Comparison of ENCODE assay signal across 1 cellular context in the genomic region with DNA sequence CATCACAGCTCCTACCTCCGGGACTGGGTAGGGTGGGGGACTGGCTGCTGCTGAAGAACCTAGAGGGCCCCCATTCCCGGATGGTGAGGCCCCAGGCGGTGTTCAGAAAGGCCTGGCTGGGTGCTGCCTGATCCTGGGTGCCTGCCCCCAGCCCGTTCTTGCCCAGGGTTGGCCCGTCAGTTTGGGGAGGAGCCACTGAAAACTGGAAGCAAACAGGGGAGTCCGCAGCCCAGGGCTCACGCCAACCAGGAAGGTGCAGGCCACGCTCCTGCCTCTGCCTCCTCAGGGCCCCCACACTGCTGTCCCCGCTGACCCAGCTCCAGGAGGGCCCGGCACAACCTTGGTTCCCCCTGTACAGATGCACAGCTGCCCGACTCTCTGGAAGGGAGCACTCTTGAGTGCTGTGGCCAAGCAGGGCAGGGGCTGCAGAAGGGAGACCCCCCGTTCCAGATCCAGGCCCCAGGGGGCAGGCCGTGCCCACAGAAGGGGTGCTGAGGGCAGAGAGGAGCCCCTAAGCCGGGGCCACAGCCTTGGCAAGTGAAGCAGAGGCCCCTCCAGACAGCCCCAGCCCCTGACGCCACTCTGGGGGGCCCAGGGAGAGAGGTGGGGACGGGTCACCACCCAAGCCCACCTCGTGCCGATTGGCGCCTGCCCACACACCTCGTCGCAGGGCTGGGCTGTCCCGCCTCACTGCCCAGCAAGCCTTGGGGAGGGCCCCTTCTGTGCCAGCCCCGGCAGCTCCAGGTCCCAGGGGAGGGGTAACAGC.
A peak's percentile ranks its signal among the peaks of the same experiment; 100 is the strongest.
TF ChIP-seq lines count a peak whose summit lies in the region.

No MANE protein-coding gene starts in this region.

TF ChIP-seq in HepG2, 621 proteins besides CTCF, POLR2A, EP300 and RAD21 (continued from another document and continues in another):
- TF ChIP-seq, protein P1, sequence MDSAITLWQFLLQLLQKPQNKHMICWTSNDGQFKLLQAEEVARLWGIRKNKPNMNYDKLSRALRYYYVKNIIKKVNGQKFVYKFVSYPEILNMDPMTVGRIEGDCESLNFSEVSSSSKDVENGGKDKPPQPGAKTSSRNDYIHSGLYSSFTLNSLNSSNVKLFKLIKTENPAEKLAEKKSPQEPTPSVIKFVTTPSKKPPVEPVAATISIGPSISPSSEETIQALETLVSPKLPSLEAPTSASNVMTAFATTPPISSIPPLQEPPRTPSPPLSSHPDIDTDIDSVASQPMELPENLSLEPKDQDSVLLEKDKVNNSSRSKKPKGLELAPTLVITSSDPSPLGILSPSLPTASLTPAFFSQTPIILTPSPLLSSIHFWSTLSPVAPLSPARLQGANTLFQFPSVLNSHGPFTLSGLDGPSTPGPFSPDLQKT (CRISPR knock-in tag; IDR thresholded peaks at IDR 0.05; ENCODE audit: borderline replicate concordance): no peak
- TF ChIP-seq TAF1 (CRISPR knock-in tag; IDR thresholded peaks at IDR 0.05) (peak; percentile 65), KAT8 (CRISPR knock-in tag; IDR thresholded peaks at IDR 0.05) (0 out of 2 replicates have a peak, but pooled peaks have one; percentile 27), IRF2 (CRISPR knock-in tag; IDR thresholded peaks at IDR 0.05) (no peak), LCORL (IDR thresholded peaks at IDR 0.05) (no peak), LCORL (CRISPR knock-in tag; IDR thresholded peaks at IDR 0.05) (0 out of 2 replicates have a peak, but pooled peaks have one; percentile 28), ZBTB38 (CRISPR knock-in tag; IDR thresholded peaks at IDR 0.05) (no peak; the same call in 1 of the 2 replicates), ZNF451 (CRISPR knock-in tag; IDR thresholded peaks at IDR 0.05) (0 out of 2 replicates have a peak, but pooled peaks have one; percentile 29), ZNF253 (CRISPR knock-in tag; IDR thresholded peaks at IDR 0.05; ENCODE audit: borderline replicate concordance) (no peak), SALL2 (CRISPR knock-in tag; IDR thresholded peaks at IDR 0.05) (no peak), PHF20 (CRISPR knock-in tag; IDR thresholded peaks at IDR 0.05) (0 out of 2 replicates have a peak, but pooled peaks have one; percentile 26), ZNF768 (CRISPR knock-in tag; IDR thresholded peaks at IDR 0.05) (no peak), NPAS2 (CRISPR knock-in tag; IDR thresholded peaks at IDR 0.05; ENCODE audit: borderline replicate concordance) (no peak), MAF1 (CRISPR knock-in tag; IDR thresholded peaks at IDR 0.05; ENCODE audit: borderline replicate concordance) (no peak), ZNF564 (CRISPR knock-in tag; IDR thresholded peaks at IDR 0.05) (no peak), REPIN1 (CRISPR knock-in tag; IDR thresholded peaks at IDR 0.05; ENCODE audit: borderline replicate concordance, low read depth) (no peak), PLRG1 (conservative IDR thresholded peaks at IDR 0.05) (no peak), RCOR2 (CRISPR knock-in tag; IDR thresholded peaks at IDR 0.05) (no peak), CREM (IDR thresholded peaks at IDR 0.05) (no peak), CREM (CRISPR knock-in tag; IDR thresholded peaks at IDR 0.05) (no peak), NCOA2 (CRISPR knock-in tag; IDR thresholded peaks at IDR 0.05) (no peak), ESRRA (CRISPR knock-in tag; IDR thresholded peaks at IDR 0.05; ENCODE audit: low read depth) (no peak), ZNF350 (CRISPR knock-in tag; IDR thresholded peaks at IDR 0.05; ENCODE audit: borderline replicate concordance, low read depth) (no peak), SMARCE1 (IDR thresholded peaks at IDR 0.05; ENCODE audit: borderline replicate concordance) (no peak), ZNF777 (CRISPR knock-in tag; IDR thresholded peaks at IDR 0.05) (no peak), ZNF33A (CRISPR knock-in tag; IDR thresholded peaks at IDR 0.05; ENCODE audit: borderline replicate concordance) (no peak), POGZ (CRISPR knock-in tag; IDR thresholded peaks at IDR 0.05) (no peak), ZNF891 (CRISPR knock-in tag; IDR thresholded peaks at IDR 0.05) (no peak), TCF7 (IDR thresholded peaks at IDR 0.05; ENCODE audit: low read depth) (no peak), XRCC5 (optimal IDR thresholded peaks at IDR 0.05; ENCODE audit: low read length) (peak; percentile 68), ZKSCAN1 (IDR thresholded peaks at IDR 0.05; ENCODE audit: low read length) (no peak)
- TF ChIP-seq, protein P2, sequence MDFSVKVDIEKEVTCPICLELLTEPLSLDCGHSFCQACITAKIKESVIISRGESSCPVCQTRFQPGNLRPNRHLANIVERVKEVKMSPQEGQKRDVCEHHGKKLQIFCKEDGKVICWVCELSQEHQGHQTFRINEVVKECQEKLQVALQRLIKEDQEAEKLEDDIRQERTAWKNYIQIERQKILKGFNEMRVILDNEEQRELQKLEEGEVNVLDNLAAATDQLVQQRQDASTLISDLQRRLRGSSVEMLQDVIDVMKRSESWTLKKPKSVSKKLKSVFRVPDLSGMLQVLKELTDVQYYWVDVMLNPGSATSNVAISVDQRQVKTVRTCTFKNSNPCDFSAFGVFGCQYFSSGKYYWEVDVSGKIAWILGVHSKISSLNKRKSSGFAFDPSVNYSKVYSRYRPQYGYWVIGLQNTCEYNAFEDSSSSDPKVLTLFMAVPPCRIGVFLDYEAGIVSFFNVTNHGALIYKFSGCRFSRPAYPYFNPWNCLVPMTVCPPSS (IDR thresholded peaks at IDR 0.05): no peak
- TF ChIP-seq, protein P3, sequence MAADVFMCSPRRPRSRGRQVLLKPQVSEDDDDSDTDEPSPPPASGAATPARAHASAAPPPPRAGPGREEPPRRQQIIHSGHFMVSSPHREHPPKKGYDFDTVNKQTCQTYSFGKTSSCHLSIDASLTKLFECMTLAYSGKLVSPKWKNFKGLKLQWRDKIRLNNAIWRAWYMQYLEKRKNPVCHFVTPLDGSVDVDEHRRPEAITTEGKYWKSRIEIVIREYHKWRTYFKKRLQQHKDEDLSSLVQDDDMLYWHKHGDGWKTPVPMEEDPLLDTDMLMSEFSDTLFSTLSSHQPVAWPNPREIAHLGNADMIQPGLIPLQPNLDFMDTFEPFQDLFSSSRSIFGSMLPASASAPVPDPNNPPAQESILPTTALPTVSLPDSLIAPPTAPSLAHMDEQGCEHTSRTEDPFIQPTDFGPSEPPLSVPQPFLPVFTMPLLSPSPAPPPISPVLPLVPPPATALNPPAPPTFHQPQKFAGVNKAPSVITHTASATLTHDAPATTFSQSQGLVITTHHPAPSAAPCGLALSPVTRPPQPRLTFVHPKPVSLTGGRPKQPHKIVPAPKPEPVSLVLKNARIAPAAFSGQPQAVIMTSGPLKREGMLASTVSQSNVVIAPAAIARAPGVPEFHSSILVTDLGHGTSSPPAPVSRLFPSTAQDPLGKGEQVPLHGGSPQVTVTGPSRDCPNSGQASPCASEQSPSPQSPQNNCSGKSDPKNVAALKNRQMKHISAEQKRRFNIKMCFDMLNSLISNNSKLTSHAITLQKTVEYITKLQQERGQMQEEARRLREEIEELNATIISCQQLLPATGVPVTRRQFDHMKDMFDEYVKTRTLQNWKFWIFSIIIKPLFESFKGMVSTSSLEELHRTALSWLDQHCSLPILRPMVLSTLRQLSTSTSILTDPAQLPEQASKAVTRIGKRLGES (CRISPR knock-in tag; IDR thresholded peaks at IDR 0.05; ENCODE audit: borderline replicate concordance): no peak
- TF ChIP-seq, protein P4, sequence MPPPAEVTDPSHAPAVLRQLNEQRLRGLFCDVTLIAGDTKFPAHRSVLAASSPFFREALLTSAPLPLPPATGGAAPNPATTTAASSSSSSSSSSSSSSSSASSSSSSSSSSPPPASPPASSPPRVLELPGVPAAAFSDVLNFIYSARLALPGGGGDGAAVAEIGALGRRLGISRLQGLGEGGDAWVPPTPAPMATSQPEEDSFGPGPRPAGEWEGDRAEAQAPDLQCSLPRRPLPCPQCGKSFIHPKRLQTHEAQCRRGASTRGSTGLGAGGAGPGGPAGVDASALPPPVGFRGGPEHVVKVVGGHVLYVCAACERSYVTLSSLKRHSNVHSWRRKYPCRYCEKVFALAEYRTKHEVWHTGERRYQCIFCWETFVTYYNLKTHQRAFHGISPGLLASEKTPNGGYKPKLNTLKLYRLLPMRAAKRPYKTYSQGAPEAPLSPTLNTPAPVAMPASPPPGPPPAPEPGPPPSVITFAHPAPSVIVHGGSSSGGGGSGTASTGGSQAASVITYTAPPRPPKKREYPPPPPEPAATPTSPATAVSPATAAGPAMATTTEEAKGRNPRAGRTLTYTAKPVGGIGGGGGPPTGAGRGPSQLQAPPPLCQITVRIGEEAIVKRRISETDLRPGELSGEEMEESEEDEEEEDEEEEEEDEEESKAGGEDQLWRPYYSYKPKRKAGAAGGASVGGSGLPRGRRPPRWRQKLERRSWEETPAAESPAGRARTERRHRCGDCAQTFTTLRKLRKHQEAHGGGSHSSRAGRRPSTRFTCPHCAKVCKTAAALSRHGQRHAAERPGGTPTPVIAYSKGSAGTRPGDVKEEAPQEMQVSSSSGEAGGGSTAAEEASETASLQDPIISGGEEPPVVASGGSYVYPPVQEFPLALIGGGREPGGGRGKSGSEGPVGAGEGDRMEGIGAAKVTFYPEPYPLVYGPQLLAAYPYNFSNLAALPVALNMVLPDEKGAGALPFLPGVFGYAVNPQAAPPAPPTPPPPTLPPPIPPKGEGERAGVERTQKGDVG (CRISPR knock-in tag; IDR thresholded peaks at IDR 0.05; ENCODE audit: borderline replicate concordance): 0 out of 2 replicates have a peak, but pooled peaks have one; percentile 23
- TF ChIP-seq, protein P5, sequence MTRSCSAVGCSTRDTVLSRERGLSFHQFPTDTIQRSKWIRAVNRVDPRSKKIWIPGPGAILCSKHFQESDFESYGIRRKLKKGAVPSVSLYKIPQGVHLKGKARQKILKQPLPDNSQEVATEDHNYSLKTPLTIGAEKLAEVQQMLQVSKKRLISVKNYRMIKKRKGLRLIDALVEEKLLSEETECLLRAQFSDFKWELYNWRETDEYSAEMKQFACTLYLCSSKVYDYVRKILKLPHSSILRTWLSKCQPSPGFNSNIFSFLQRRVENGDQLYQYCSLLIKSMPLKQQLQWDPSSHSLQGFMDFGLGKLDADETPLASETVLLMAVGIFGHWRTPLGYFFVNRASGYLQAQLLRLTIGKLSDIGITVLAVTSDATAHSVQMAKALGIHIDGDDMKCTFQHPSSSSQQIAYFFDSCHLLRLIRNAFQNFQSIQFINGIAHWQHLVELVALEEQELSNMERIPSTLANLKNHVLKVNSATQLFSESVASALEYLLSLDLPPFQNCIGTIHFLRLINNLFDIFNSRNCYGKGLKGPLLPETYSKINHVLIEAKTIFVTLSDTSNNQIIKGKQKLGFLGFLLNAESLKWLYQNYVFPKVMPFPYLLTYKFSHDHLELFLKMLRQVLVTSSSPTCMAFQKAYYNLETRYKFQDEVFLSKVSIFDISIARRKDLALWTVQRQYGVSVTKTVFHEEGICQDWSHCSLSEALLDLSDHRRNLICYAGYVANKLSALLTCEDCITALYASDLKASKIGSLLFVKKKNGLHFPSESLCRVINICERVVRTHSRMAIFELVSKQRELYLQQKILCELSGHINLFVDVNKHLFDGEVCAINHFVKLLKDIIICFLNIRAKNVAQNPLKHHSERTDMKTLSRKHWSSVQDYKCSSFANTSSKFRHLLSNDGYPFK (CRISPR knock-in tag; IDR thresholded peaks at IDR 0.05; ENCODE audit: borderline replicate concordance): no peak
- TF ChIP-seq, protein P6, sequence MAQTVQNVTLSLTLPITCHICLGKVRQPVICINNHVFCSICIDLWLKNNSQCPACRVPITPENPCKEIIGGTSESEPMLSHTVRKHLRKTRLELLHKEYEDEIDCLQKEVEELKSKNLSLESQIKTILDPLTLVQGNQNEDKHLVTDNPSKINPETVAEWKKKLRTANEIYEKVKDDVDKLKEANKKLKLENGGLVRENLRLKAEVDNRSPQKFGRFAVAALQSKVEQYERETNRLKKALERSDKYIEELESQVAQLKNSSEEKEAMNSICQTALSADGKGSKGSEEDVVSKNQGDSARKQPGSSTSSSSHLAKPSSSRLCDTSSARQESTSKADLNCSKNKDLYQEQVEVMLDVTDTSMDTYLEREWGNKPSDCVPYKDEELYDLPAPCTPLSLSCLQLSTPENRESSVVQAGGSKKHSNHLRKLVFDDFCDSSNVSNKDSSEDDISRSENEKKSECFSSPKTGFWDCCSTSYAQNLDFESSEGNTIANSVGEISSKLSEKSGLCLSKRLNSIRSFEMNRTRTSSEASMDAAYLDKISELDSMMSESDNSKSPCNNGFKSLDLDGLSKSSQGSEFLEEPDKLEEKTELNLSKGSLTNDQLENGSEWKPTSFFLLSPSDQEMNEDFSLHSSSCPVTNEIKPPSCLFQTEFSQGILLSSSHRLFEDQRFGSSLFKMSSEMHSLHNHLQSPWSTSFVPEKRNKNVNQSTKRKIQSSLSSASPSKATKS (CRISPR knock-in tag; IDR thresholded peaks at IDR 0.05): no peak
- TF ChIP-seq, protein P7, sequence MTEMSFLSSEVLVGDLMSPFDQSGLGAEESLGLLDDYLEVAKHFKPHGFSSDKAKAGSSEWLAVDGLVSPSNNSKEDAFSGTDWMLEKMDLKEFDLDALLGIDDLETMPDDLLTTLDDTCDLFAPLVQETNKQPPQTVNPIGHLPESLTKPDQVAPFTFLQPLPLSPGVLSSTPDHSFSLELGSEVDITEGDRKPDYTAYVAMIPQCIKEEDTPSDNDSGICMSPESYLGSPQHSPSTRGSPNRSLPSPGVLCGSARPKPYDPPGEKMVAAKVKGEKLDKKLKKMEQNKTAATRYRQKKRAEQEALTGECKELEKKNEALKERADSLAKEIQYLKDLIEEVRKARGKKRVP (CRISPR knock-in tag; IDR thresholded peaks at IDR 0.05): no peak
- TF ChIP-seq, protein P8, sequence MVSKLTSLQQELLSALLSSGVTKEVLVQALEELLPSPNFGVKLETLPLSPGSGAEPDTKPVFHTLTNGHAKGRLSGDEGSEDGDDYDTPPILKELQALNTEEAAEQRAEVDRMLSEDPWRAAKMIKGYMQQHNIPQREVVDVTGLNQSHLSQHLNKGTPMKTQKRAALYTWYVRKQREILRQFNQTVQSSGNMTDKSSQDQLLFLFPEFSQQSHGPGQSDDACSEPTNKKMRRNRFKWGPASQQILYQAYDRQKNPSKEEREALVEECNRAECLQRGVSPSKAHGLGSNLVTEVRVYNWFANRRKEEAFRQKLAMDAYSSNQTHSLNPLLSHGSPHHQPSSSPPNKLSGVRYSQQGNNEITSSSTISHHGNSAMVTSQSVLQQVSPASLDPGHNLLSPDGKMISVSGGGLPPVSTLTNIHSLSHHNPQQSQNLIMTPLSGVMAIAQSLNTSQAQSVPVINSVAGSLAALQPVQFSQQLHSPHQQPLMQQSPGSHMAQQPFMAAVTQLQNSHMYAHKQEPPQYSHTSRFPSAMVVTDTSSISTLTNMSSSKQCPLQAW (CRISPR knock-in tag; IDR thresholded peaks at IDR 0.05): peak; percentile 48; the same call in 1 of the 2 replicates
- TF ChIP-seq, protein P9, sequence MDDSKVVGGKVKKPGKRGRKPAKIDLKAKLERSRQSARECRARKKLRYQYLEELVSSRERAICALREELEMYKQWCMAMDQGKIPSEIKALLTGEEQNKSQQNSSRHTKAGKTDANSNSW (CRISPR knock-in tag; IDR thresholded peaks at IDR 0.05; ENCODE audit: borderline replicate concordance): no peak
